11 cellular contexts compared by ENCODE assay signal in the genomic region with DNA sequence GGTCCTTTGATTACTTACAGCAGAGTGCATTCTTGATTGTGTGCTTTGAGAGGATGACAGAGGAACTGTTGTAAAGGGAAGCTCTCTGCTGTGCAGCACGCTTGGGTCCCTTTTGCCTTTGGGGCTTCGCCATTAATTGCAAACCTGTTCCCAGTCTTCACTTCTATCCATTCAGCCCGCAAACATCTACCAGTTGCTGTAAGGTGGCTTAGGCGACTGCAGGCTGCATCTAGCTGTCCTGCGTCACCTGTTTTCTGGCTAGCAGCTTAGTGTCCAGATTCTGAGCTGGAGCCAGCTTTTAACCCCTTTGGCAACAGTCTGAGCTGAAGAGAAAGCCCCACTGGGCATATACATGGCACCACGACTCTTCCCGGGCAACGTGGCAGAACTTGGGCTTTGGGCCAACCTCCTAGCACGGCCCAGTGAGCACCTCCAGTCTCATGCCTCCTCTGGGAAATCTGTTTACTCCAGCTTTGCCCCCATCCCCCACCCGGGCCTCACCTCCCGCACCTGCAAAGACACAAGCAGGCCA. TPM values are rescaled to one million over a fixed set of nuclear protein-coding genes. Genes with fewer than 3 reads are reported as not detected.
DNase-seq lines count a peak whose midpoint lies in the region; TF ChIP-seq lines count a peak whose summit lies in the region.
"Had no signal": no experiment of that assay in that cellular context is flagged by ENCODE, and none has a peak within 500 bp of the region (broad histone marks: within the 10 kb centered on the region; RNA-seq: fewer than 3 reads in every experiment).

No MANE protein-coding gene starts in this region.

- intact Hi-C loops in activated T-helper 1 cell treated with anti-CD3 and anti-CD28 coated beads, Interleukin-12 subunit alpha, Interleukin-12 subunit beta, Interleukin-2, Interleukin-4 antibody, amounts not matched to agents 30 ng/mL and 10 ng/mL and 1 ng/mL, durations not matched to agents 14 hours and 24 hours and 36 hours (cut with micrococcal nuclease), result no loop called here

- TF ChIP-seq CTCF in GM10266 (IDR thresholded peaks at IDR 0.05; ENCODE audit: control insufficient read depth, insufficient read depth, low read depth, missing control alignments), result no peak

- DNase-seq in DMS53 treated with DMSO at 0.1 percent for 48 hours (lab: John Stamatoyannopoulos, UW; ENCODE audit: unreplicated experiment) (peak; percentile 47), NCI-H2107 (lab: John Stamatoyannopoulos, UW) (peak; percentile 62), renal cortical epithelial cell (ENCODE audit: low read depth) (peak; percentile 67), GF-D8 (lab: John Stamatoyannopoulos, UW) (no peak), immature natural killer cell (no peak), GM10266 (ENCODE audit: extremely low spot score) (no peak)
- DNase-seq in activated T-helper 1 cell treated with anti-CD3 and anti-CD28 coated beads, Interleukin-12 subunit alpha, Interleukin-12 subunit beta, Interleukin-2, Interleukin-4 antibody, amounts not matched to agents 30 ng/mL and 10 ng/mL and 1 ng/mL, durations not matched to agents 14 hours and 24 hours and 36 hours (ENCODE audit: low spot score), result no peak
- DNase-seq: activated naive CD8-positive, alpha-beta T cell treated with anti-CD3 and anti-CD28 coated beads for 36 hours; MV-4-11; PC-9; T-helper 17 cell had no signal

- H3K36me3 Mint-ChIP-seq in activated T-helper 1 cell treated with anti-CD3 and anti-CD28 coated beads, Interleukin-12 subunit alpha, Interleukin-12 subunit beta, Interleukin-2, Interleukin-4 antibody, amounts not matched to agents 30 ng/mL and 10 ng/mL and 1 ng/mL, durations not matched to agents 14 hours and 24 hours and 36 hours (ENCODE audit: low read depth), result peaks cover 11% of the 10 kb centered on the region
- H3K36me3 Mint-ChIP-seq in immature natural killer cell, result no peaks in the 10 kb centered on the region

- H3K4me1 Mint-ChIP-seq in activated T-helper 1 cell treated with anti-CD3 and anti-CD28 coated beads, Interleukin-12 subunit alpha, Interleukin-12 subunit beta, Interleukin-2, Interleukin-4 antibody, amounts not matched to agents 30 ng/mL and 10 ng/mL and 1 ng/mL, durations not matched to agents 14 hours and 24 hours and 36 hours (ENCODE audit: low read depth), result peaks cover 17% of the 10 kb centered on the region
- H3K4me1 Mint-ChIP-seq in immature natural killer cell, result peaks cover 26 to 29% of the 10 kb centered on the region in 2 donors

- no peak overlapping the region for H3K27ac Mint-ChIP-seq in activated T-helper 1 cell treated with anti-CD3 and anti-CD28 coated beads, Interleukin-12 subunit alpha, Interleukin-12 subunit beta, Interleukin-2, Interleukin-4 antibody, amounts not matched to agents 30 ng/mL and 10 ng/mL and 1 ng/mL, durations not matched to agents 14 hours and 24 hours and 36 hours
- no peak overlapping the region for H3K27ac Mint-ChIP-seq in immature natural killer cell
- H3K27ac Mint-ChIP-seq: activated naive CD8-positive, alpha-beta T cell treated with anti-CD3 and anti-CD28 coated beads for 36 hours had no signal

- H3K9me3 Mint-ChIP-seq in activated T-helper 1 cell treated with anti-CD3 and anti-CD28 coated beads, Interleukin-12 subunit alpha, Interleukin-12 subunit beta, Interleukin-2, Interleukin-4 antibody, amounts not matched to agents 30 ng/mL and 10 ng/mL and 1 ng/mL, durations not matched to agents 14 hours and 24 hours and 36 hours, result no peaks in the 10 kb centered on the region
- no peaks in the 10 kb centered on the region for H3K9me3 Mint-ChIP-seq in immature natural killer cell
- H3K9me3 Mint-ChIP-seq: activated naive CD8-positive, alpha-beta T cell treated with anti-CD3 and anti-CD28 coated beads for 36 hours had no signal

- peak overlapping the region; percentile 3 for H3K4me3 Mint-ChIP-seq in activated T-helper 1 cell treated with anti-CD3 and anti-CD28 coated beads, Interleukin-12 subunit alpha, Interleukin-12 subunit beta, Interleukin-2, Interleukin-4 antibody, amounts not matched to agents 30 ng/mL and 10 ng/mL and 1 ng/mL, durations not matched to agents 14 hours and 24 hours and 36 hours
- peak overlapping the region in 1 of 5 donors; percentile 22 for H3K4me3 Mint-ChIP-seq in immature natural killer cell
- H3K4me3 Mint-ChIP-seq: activated naive CD8-positive, alpha-beta T cell treated with anti-CD3 and anti-CD28 coated beads for 36 hours had no signal

- peaks cover 1% of the 10 kb centered on the region for H3K27me3 Mint-ChIP-seq in activated T-helper 1 cell treated with anti-CD3 and anti-CD28 coated beads, Interleukin-12 subunit alpha, Interleukin-12 subunit beta, Interleukin-2, Interleukin-4 antibody, amounts not matched to agents 30 ng/mL and 10 ng/mL and 1 ng/mL, durations not matched to agents 14 hours and 24 hours and 36 hours (ENCODE audit: insufficient read depth)
- peaks cover 11 to 20% (median 11%) of the 10 kb centered on the region in 3 donors for H3K27me3 Mint-ChIP-seq in immature natural killer cell (ENCODE audit: low read depth in 3 of 3)
- H3K27me3 Mint-ChIP-seq: activated naive CD8-positive, alpha-beta T cell treated with anti-CD3 and anti-CD28 coated beads for 36 hours; T-helper 17 cell had no signal

RNA-seq across cellular contexts. Expression of gene FASTKD5, which starts 2.5 kb away (rescaled TPM):
- total RNA-seq in activated T-helper 1 cell treated with anti-CD3 and anti-CD28 coated beads, Interleukin-12 subunit alpha, Interleukin-12 subunit beta, Interleukin-2, Interleukin-4 antibody, amounts not matched to agents 30 ng/mL and 10 ng/mL and 1 ng/mL, durations not matched to agents 14 hours and 24 hours and 36 hours, result 25.4 TPM in 2 replicates
- 22.7 and 29.4 TPM in 2 replicates for total RNA-seq in renal cortical epithelial cell
- 10 to 100 TPM; 12.2 to 26.5 (median 20.5) TPM for polyA plus RNA-seq in immature natural killer cell

RNA-seq across cellular contexts. Expression of gene UBOX5, which starts 2.5 kb away (rescaled TPM):
- 5.9 and 7.7 TPM in 2 replicates for total RNA-seq in activated T-helper 1 cell treated with anti-CD3 and anti-CD28 coated beads, Interleukin-12 subunit alpha, Interleukin-12 subunit beta, Interleukin-2, Interleukin-4 antibody, amounts not matched to agents 30 ng/mL and 10 ng/mL and 1 ng/mL, durations not matched to agents 14 hours and 24 hours and 36 hours
- 2.1 and 4.2 TPM in 2 replicates for total RNA-seq in renal cortical epithelial cell
- 1 to 10 TPM; 2.3 to 7.0 (median 4.9) TPM for polyA plus RNA-seq in immature natural killer cell

RNA-seq across cellular contexts. Expression of gene LZTS3, which starts 11.2 kb away (rescaled TPM):
- 0.54 and 0.78 TPM in 2 replicates for total RNA-seq in activated T-helper 1 cell treated with anti-CD3 and anti-CD28 coated beads, Interleukin-12 subunit alpha, Interleukin-12 subunit beta, Interleukin-2, Interleukin-4 antibody, amounts not matched to agents 30 ng/mL and 10 ng/mL and 1 ng/mL, durations not matched to agents 14 hours and 24 hours and 36 hours
- total RNA-seq in renal cortical epithelial cell, result 21.7 and 23.5 TPM in 2 replicates
- not detected for polyA plus RNA-seq in immature natural killer cell

RNA-seq across cellular contexts. Expression of gene DDRGK1, which starts 42.3 kb away (rescaled TPM):
- total RNA-seq in activated T-helper 1 cell treated with anti-CD3 and anti-CD28 coated beads, Interleukin-12 subunit alpha, Interleukin-12 subunit beta, Interleukin-2, Interleukin-4 antibody, amounts not matched to agents 30 ng/mL and 10 ng/mL and 1 ng/mL, durations not matched to agents 14 hours and 24 hours and 36 hours, result 67.5 and 72.3 TPM in 2 replicates
- total RNA-seq in renal cortical epithelial cell, result 26.6 and 68.0 TPM in 2 replicates
- polyA plus RNA-seq in immature natural killer cell, result 10 to 100 TPM; 45.6 to 63.1 (median 48.0) TPM

RNA-seq across cellular contexts. Expression of gene ITPA, which starts 47.2 kb away (rescaled TPM):
- total RNA-seq in activated T-helper 1 cell treated with anti-CD3 and anti-CD28 coated beads, Interleukin-12 subunit alpha, Interleukin-12 subunit beta, Interleukin-2, Interleukin-4 antibody, amounts not matched to agents 30 ng/mL and 10 ng/mL and 1 ng/mL, durations not matched to agents 14 hours and 24 hours and 36 hours, result 93.3 and 96.0 TPM in 2 replicates
- 24.6 and 43.1 TPM in 2 replicates for total RNA-seq in renal cortical epithelial cell
- 10 to 100 TPM; 75.0 to 84.5 (median 76.3) TPM for polyA plus RNA-seq in immature natural killer cell

Comparison
In these comparisons a context has a peak if more than half of its experiments do, and no peak if none do; other contexts are left out.
1. DNase-seq: peak in DMS53 treated with DMSO at 0.1 percent for 48 hours (single experiment), NCI-H2107 (single experiment) and renal cortical epithelial cell (single experiment); none in activated T-helper 1 cell treated with anti-CD3 and anti-CD28 coated beads, Interleukin-12 subunit alpha, Interleukin-12 subunit beta, Interleukin-2, Interleukin-4 antibody, amounts not matched to agents 30 ng/mL and 10 ng/mL and 1 ng/mL, durations not matched to agents 14 hours and 24 hours and 36 hours (single experiment), GF-D8 (single experiment), immature natural killer cell (0 of 3) and GM10266 (single experiment).
2. RNA of gene LZTS3, which starts 11.2 kb away (total RNA-seq): 21.7 to 23.5 TPM in renal cortical epithelial cell; 0.54 to 0.78 TPM in activated T-helper 1 cell treated with anti-CD3 and anti-CD28 coated beads, Interleukin-12 subunit alpha, Interleukin-12 subunit beta, Interleukin-2, Interleukin-4 antibody, amounts not matched to agents 30 ng/mL and 10 ng/mL and 1 ng/mL, durations not matched to agents 14 hours and 24 hours and 36 hours; every median in the first group is over 10 times any median in the second.